ENCODE assay signal across 8 cellular contexts in the genomic region with DNA sequence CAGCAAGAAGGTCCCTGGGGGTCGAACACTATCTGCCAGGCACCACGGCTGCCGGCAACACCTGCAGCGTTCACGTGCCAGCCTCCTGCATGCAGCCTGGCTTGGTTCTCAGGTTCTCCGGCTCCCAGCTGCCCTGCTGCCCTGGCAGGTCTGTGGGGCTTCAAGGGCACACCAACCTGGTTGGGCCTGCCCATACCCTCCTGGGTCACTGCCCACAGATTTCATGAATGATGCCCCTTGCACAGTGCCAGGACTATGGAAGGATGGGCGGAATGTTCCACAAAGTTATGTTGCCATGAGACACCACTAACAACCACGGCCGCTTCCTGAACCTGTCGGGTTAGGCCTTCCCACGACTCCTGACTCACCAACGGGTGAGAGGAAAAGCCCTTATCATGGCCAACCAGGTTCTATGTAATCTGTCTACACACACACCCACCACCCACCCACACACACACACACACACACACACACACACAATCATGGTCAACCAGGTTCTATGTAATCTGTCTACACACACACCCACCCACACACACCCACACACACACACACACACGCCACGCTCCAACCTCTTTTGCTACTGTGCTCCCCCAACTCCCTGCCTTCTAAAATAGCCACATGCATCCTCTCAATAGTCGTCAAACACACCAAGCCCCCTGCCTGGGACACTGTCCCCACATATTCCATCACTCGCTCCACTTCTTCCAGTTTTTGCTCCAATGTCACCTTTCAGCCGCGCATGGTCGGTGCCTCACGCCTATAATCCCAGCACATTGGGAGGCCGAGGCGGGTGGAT. TPM values are rescaled to one million over a fixed set of nuclear protein-coding genes. Genes with fewer than 3 reads are reported as not detected.
DNase-seq lines count a peak whose midpoint lies in the region; ATAC-seq and TF ChIP-seq lines count a peak whose summit lies in the region.

No MANE protein-coding gene starts in this region.

- H3K4me1 Mint-ChIP-seq in Caco-2 (ENCODE audit: low read depth, unreplicated experiment) = peaks cover 44% of the 10 kb centered on the region
- H3K4me1 Mint-ChIP-seq in neural progenitor cell = peaks cover 39% of the 10 kb centered on the region

- H3K9ac ChIP-seq in colonic mucosa (ENCODE audit: low read depth in 2 of 2, low read length in 2 of 2) = peak overlapping the region; percentile 53 to 76
- no peak overlapping the region for H3K9ac ChIP-seq in neural progenitor cell

- H3K4me1 ChIP-seq in Caco-2 (peaks cover 50% of the 10 kb centered on the region), colonic mucosa (peaks cover 23% of the 10 kb centered on the region), neural progenitor cell (peaks cover 22% of the 10 kb centered on the region)

- peaks cover 5% of the 10 kb centered on the region for H3K79me2 ChIP-seq in neural progenitor cell (ENCODE audit: low read depth)

- TF ChIP-seq CTCF in Caco-2 (IDR thresholded peaks at IDR 0.05; ENCODE audit: insufficient read depth in 1 of 2, low read depth in 1 of 2, low read length in 1 of 2, severe bottlenecking in 1 of 2, unreplicated experiment in 1 of 2) (no peak), colonic mucosa (IDR thresholded peaks at IDR 0.05) (no peak), neural progenitor cell (IDR thresholded peaks at IDR 0.05) (no peak)

- H3K27ac Mint-ChIP-seq in Caco-2 (ENCODE audit: unreplicated experiment) = peak overlapping the region; percentile 82
- H3K27ac Mint-ChIP-seq in neural progenitor cell = peak overlapping the region; percentile 23

- no peak overlapping the region for H2AFZ ChIP-seq in neural progenitor cell (replicated peaks)

- DNase-seq in Caco-2 = peak in 1 of 2 experiments; percentile 49
- DNase-seq in NCI-H2196 treated with DMSO at 0.1 percent for 48 hours (lab: John Stamatoyannopoulos, UW; ENCODE audit: unreplicated experiment) = peak; percentile 41
- peak; percentile 84 for DNase-seq in colonic mucosa
- no peak for DNase-seq in neural progenitor cell (ENCODE audit: low spot score)
- no peak for DNase-seq in NOMO-1 treated with DMSO at 0.1 percent for 48 hours (lab: John Stamatoyannopoulos, UW; ENCODE audit: unreplicated experiment)
- DNase-seq in cerebellar nuclear complex (lab: John Stamatoyannopoulos, UW) = no peak
- no peak for DNase-seq in NCI-H128 (lab: John Stamatoyannopoulos, UW; ENCODE audit: unreplicated experiment)

- H3K9me3 ChIP-seq in Caco-2 (no peaks in the 10 kb centered on the region), colonic mucosa (no peaks in the 10 kb centered on the region), neural progenitor cell (ENCODE audit: low read depth) (no peaks in the 10 kb centered on the region)

- H4K20me1 ChIP-seq in neural progenitor cell (ENCODE audit: low read depth) = peaks cover 7% of the 10 kb centered on the region

- H3K4me2 ChIP-seq in neural progenitor cell = no peak overlapping the region

- no peak for ATAC-seq in HG03565 (IDR thresholded peaks at IDR 0.05; ENCODE audit: unreplicated experiment)

- POLR2A ChIA-PET in Caco-2 (lab: Charles Lee) = no interaction called here

- H3K27ac ChIP-seq in colonic mucosa (peak overlapping the region; percentile 68), neural progenitor cell (no peak overlapping the region)

- peaks cover 2% of the 10 kb centered on the region for H3K36me3 ChIP-seq in Caco-2 (ENCODE audit: control insufficient read depth, insufficient read depth, low read length)
- no peaks in the 10 kb centered on the region for H3K36me3 ChIP-seq in colonic mucosa
- no peaks in the 10 kb centered on the region for H3K36me3 ChIP-seq in neural progenitor cell

- H3K9me3 Mint-ChIP-seq in Caco-2 (ENCODE audit: unreplicated experiment) (no peaks in the 10 kb centered on the region), neural progenitor cell (no peaks in the 10 kb centered on the region)

- BruUV-seq in Caco-2 (replicated peaks; lab: Mats Ljungman, UMichigan) = no TSS peak

- CTCF ChIA-PET in Caco-2 (lab: Charles Lee) = no interaction called here

- H3K36me3 Mint-ChIP-seq in Caco-2 (ENCODE audit: insufficient read depth, unreplicated experiment) = peaks cover 64% of the 10 kb centered on the region
- no peaks in the 10 kb centered on the region for H3K36me3 Mint-ChIP-seq in neural progenitor cell

- H3K27me3 ChIP-seq in Caco-2 (replicated peaks; ENCODE audit: control insufficient read depth, insufficient read depth, low read length) = no peaks in the 10 kb centered on the region
- no peaks in the 10 kb centered on the region for H3K27me3 ChIP-seq in colonic mucosa
- H3K27me3 ChIP-seq in neural progenitor cell = no peaks in the 10 kb centered on the region

- H3K4me3 ChIP-seq in Caco-2 (ENCODE audit: low read depth, low read length) (no peak overlapping the region), colonic mucosa (no peak overlapping the region), neural progenitor cell (no peak overlapping the region)

- H3K27me3 Mint-ChIP-seq in Caco-2 (ENCODE audit: insufficient read depth, unreplicated experiment) = no peaks in the 10 kb centered on the region
- H3K27me3 Mint-ChIP-seq in neural progenitor cell (ENCODE audit: insufficient read depth, low read depth) = peaks cover 2% of the 10 kb centered on the region

- peaks cover 22% of the 10 kb centered on the region for H3F3A ChIP-seq in neural progenitor cell (ENCODE audit: low read depth)

- H3K4me3 Mint-ChIP-seq in Caco-2 (ENCODE audit: unreplicated experiment) (no peak overlapping the region), neural progenitor cell (no peak overlapping the region)

- intact Hi-C loops in Caco-2 (cut with micrococcal nuclease; ENCODE audit: unreplicated experiment) = loop anchor here (5.0 kb wide), 1 partner anchor 32 kb away; the partner anchor contains the start of gene HSPG2
- intact Hi-C loops in colonic mucosa (cut with DNase I) = no loop called here

RNA-seq across cellular contexts. Expression of gene HSPG2, which starts 32.2 kb away (rescaled TPM):
- total RNA-seq in Caco-2 (2022) (234 and 237 TPM in 2 replicates), colonic mucosa (100 to 1,000 TPM; 148 to 152 TPM), neural progenitor cell (ENCODE audit: low replicate concordance) (6.9 and 23.6 TPM in 2 replicates)

Comparison
In these comparisons a context has a peak if more than half of its experiments do, and no peak if none do; other contexts are left out.
1. DNase-seq: peak in NCI-H2196 treated with DMSO at 0.1 percent for 48 hours (single experiment) and colonic mucosa (single experiment); none in neural progenitor cell (single experiment), NOMO-1 treated with DMSO at 0.1 percent for 48 hours (single experiment), cerebellar nuclear complex (0 of 2) and NCI-H128 (single experiment).